In genomic region chr2:239049421-239050251, GRCh38 we compare ENCODE assay signal across 1 cellular context.
TF ChIP-seq lines count a peak whose summit lies in the region.

No MANE protein-coding gene starts in this region.

TF ChIP-seq in HepG2, 621 proteins besides CTCF, POLR2A, EP300 and RAD21 (continued from another document and continues in another):
- TF ChIP-seq KDM4B (CRISPR knock-in tag; IDR thresholded peaks at IDR 0.05) (0 out of 2 replicates have a peak, but pooled peaks have one; percentile 50), RFX3 (CRISPR knock-in tag; IDR thresholded peaks at IDR 0.05) (no peak), U2AF1 (optimal IDR thresholded peaks at IDR 0.05; ENCODE audit: low read depth, low read length) (no peak), ARID3A (IDR thresholded peaks at IDR 0.05; ENCODE audit: low read depth, low read length) (peak; percentile 90), ZNF484 (CRISPR knock-in tag; IDR thresholded peaks at IDR 0.05; ENCODE audit: borderline replicate concordance, low read depth) (no peak), ARNT2 (CRISPR knock-in tag; IDR thresholded peaks at IDR 0.05; ENCODE audit: low read depth) (no peak), HNF4A (CRISPR knock-in tag; IDR thresholded peaks at IDR 0.05) (peak; percentile 65), USF2 (IDR thresholded peaks at IDR 0.05; ENCODE audit: low read depth, low read length) (peak; percentile 33), USF2 (CRISPR knock-in tag; IDR thresholded peaks at IDR 0.05; ENCODE audit: borderline replicate concordance) (no peak), SP140L (CRISPR knock-in tag; IDR thresholded peaks at IDR 0.05; ENCODE audit: borderline replicate concordance) (no peak), HOXA3 (CRISPR knock-in tag; IDR thresholded peaks at IDR 0.05) (peak; percentile 89), TEAD3 (CRISPR knock-in tag; optimal IDR thresholded peaks at IDR 0.05; ENCODE audit: borderline replicate concordance) (peak; percentile 56), TEF (CRISPR knock-in tag; IDR thresholded peaks at IDR 0.05) (no peak), ZFY (CRISPR knock-in tag; IDR thresholded peaks at IDR 0.05) (peak; percentile 41; the same call in 1 of the 2 replicates), STAT5B (CRISPR knock-in tag; IDR thresholded peaks at IDR 0.05) (no peak), TCF7 (IDR thresholded peaks at IDR 0.05; ENCODE audit: low read depth) (peak; percentile 67), ZNF841 (CRISPR knock-in tag; IDR thresholded peaks at IDR 0.05; ENCODE audit: borderline replicate concordance) (no peak), SP4 (CRISPR knock-in tag; IDR thresholded peaks at IDR 0.05) (peak; percentile 30; the same call in 1 of the 2 replicates), ZNF318 (CRISPR knock-in tag; IDR thresholded peaks at IDR 0.05) (no peak), ZNF782 (CRISPR knock-in tag; IDR thresholded peaks at IDR 0.05; ENCODE audit: borderline replicate concordance) (no peak), IKZF1 (IDR thresholded peaks at IDR 0.05) (no peak), CHCHD3 (CRISPR knock-in tag; IDR thresholded peaks at IDR 0.05) (no peak), SETDB1 (CRISPR knock-in tag; IDR thresholded peaks at IDR 0.05; ENCODE audit: borderline replicate concordance) (no peak), ZNF34 (CRISPR knock-in tag; IDR thresholded peaks at IDR 0.05; ENCODE audit: borderline replicate concordance) (no peak), MED13 (CRISPR knock-in tag; IDR thresholded peaks at IDR 0.05) (peak; percentile 38; the same call in 1 of the 2 replicates), U2AF2 (IDR thresholded peaks at IDR 0.05; ENCODE audit: low read depth, low read length) (no peak), SRSF4 (IDR thresholded peaks at IDR 0.05; ENCODE audit: low read depth, low read length, poor library complexity, severe bottlenecking) (no peak), PCBP1 (IDR thresholded peaks at IDR 0.05; ENCODE audit: borderline replicate concordance, low read depth, low read length) (no peak), ZFP82 (CRISPR knock-in tag; IDR thresholded peaks at IDR 0.05; ENCODE audit: borderline replicate concordance) (no peak), AGO1 (IDR thresholded peaks at IDR 0.05; ENCODE audit: low read depth, low read length, poor library complexity, severe bottlenecking) (no peak), MXI1 (IDR thresholded peaks at IDR 0.05; ENCODE audit: borderline replicate concordance, low read depth, low read length) (0 out of 3 replicates have a peak, but pooled peaks have one; percentile 24), ZNF3 (CRISPR knock-in tag; IDR thresholded peaks at IDR 0.05) (no peak), HDAC1 (CRISPR knock-in tag; IDR thresholded peaks at IDR 0.05) (no peak), ADNP (CRISPR knock-in tag; IDR thresholded peaks at IDR 0.05) (no peak), RAD51 (IDR thresholded peaks at IDR 0.05; ENCODE audit: borderline replicate concordance) (0 out of 2 replicates have a peak, but pooled peaks have one; percentile 14), ZBTB7B (CRISPR knock-in tag; IDR thresholded peaks at IDR 0.05) (no peak), RCOR2 (CRISPR knock-in tag; IDR thresholded peaks at IDR 0.05) (0 out of 2 replicates have a peak, but pooled peaks have one; percentile 33), KDM2A (CRISPR knock-in tag; IDR thresholded peaks at IDR 0.05; ENCODE audit: borderline replicate concordance, low read depth) (peak; percentile 37; the same call in 1 of the 2 replicates), CEBPG (CRISPR knock-in tag; IDR thresholded peaks at IDR 0.05) (peak; percentile 78), HNRNPLL (IDR thresholded peaks at IDR 0.05; ENCODE audit: low read depth, low read length, poor library complexity, severe bottlenecking) (no peak), ELF3 (CRISPR knock-in tag; IDR thresholded peaks at IDR 0.05) (peak; percentile 62; the same call in 1 of the 2 replicates), BCL6 (CRISPR knock-in tag; IDR thresholded peaks at IDR 0.05) (0 out of 2 replicates have a peak, but pooled peaks have one; percentile 18), NFYB (CRISPR knock-in tag; IDR thresholded peaks at IDR 0.05) (no peak), NPAS2 (CRISPR knock-in tag; IDR thresholded peaks at IDR 0.05; ENCODE audit: borderline replicate concordance) (no peak), HNF4G (IDR thresholded peaks at IDR 0.05; ENCODE audit: borderline replicate concordance, low read depth, low read length) (peak; percentile 43), HNF4G (CRISPR knock-in tag; IDR thresholded peaks at IDR 0.05; ENCODE audit: borderline replicate concordance, low read depth) (no peak), ZNF350 (CRISPR knock-in tag; IDR thresholded peaks at IDR 0.05; ENCODE audit: borderline replicate concordance, low read depth) (no peak), ZMYM4 (CRISPR knock-in tag; IDR thresholded peaks at IDR 0.05) (peak; percentile 41; the same call in 1 of the 2 replicates), ZBTB42 (CRISPR knock-in tag; IDR thresholded peaks at IDR 0.05) (no peak), RARG (CRISPR knock-in tag; IDR thresholded peaks at IDR 0.05; ENCODE audit: low read depth) (no peak), ISL2 (CRISPR knock-in tag; IDR thresholded peaks at IDR 0.05) (no peak), ZNF724P (CRISPR knock-in tag; IDR thresholded peaks at IDR 0.05; ENCODE audit: borderline replicate concordance) (no peak), FOSL1 (CRISPR knock-in tag; IDR thresholded peaks at IDR 0.05; ENCODE audit: borderline replicate concordance) (no peak), ZNF296 (CRISPR knock-in tag; conservative IDR thresholded peaks at IDR 0.05) (no peak), FOXA1 (IDR thresholded peaks at IDR 0.05) (no peak), FOXA1 (CRISPR knock-in tag; IDR thresholded peaks at IDR 0.05) (0 out of 2 replicates have a peak, but pooled peaks have one; percentile 12), ZNF383 (CRISPR knock-in tag; IDR thresholded peaks at IDR 0.05; ENCODE audit: borderline replicate concordance) (no peak), PTBP1 (IDR thresholded peaks at IDR 0.05; ENCODE audit: low read depth, low read length, poor library complexity, severe bottlenecking) (no peak), MLX (CRISPR knock-in tag; IDR thresholded peaks at IDR 0.05) (peak; percentile 64; the same call in 1 of the 2 replicates), NCOA2 (CRISPR knock-in tag; IDR thresholded peaks at IDR 0.05) (peak; percentile 63), NFE2L1 (CRISPR knock-in tag; IDR thresholded peaks at IDR 0.05; ENCODE audit: borderline replicate concordance) (no peak)
- TF ChIP-seq, protein P1, sequence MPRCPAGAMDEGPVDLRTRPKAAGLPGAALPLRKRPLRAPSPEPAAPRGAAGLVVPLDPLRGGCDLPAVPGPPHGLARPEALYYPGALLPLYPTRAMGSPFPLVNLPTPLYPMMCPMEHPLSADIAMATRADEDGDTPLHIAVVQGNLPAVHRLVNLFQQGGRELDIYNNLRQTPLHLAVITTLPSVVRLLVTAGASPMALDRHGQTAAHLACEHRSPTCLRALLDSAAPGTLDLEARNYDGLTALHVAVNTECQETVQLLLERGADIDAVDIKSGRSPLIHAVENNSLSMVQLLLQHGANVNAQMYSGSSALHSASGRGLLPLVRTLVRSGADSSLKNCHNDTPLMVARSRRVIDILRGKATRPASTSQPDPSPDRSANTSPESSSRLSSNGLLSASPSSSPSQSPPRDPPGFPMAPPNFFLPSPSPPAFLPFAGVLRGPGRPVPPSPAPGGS (CRISPR knock-in tag; IDR thresholded peaks at IDR 0.05) = peak; percentile 70; the same call in 1 of the 2 replicates
- TF ChIP-seq, protein P2, sequence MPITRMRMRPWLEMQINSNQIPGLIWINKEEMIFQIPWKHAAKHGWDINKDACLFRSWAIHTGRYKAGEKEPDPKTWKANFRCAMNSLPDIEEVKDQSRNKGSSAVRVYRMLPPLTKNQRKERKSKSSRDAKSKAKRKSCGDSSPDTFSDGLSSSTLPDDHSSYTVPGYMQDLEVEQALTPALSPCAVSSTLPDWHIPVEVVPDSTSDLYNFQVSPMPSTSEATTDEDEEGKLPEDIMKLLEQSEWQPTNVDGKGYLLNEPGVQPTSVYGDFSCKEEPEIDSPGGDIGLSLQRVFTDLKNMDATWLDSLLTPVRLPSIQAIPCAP (CRISPR knock-in tag; IDR thresholded peaks at IDR 0.05; ENCODE audit: low read depth) = no peak
